ENCODE assay signal across 1 cellular context in genomic region chr1:72284084-72284397, GRCh38.
TF ChIP-seq lines count a peak whose summit lies in the region.

No MANE protein-coding gene starts in this region.

TF ChIP-seq in GM12878, 131 proteins besides CTCF, POLR2A, EP300 and RAD21 (continued from another document):
- TF ChIP-seq ZBTB11 (CRISPR knock-in tag; IDR thresholded peaks at IDR 0.05) (no peak), KAT2A (conservative IDR thresholded peaks at IDR 0.05; ENCODE audit: control insufficient read depth, low read depth, low read length) (no peak)
